ENCODE assay signal across 14 cellular contexts in genomic region chr14:68131907-68132306, GRCh38.
A peak's percentile ranks its signal among the peaks of the same experiment; 100 is the strongest.
DNase-seq lines count a peak whose midpoint lies in the region; ATAC-seq and TF ChIP-seq lines count a peak whose summit lies in the region.
"Had no signal": no experiment of that assay in that cellular context is flagged by ENCODE, and none has a peak within 500 bp of the region (broad histone marks: within the 10 kb centered on the region; RNA-seq: fewer than 3 reads in every experiment).

No MANE protein-coding gene starts in this region.

- H3K4me3 ChIP-seq in right atrium auricular region: no peak overlapping the region
- H3K4me3 ChIP-seq in tibial artery: no peak overlapping the region
- H3K4me3 ChIP-seq: BLaER1 had no signal

- H3K27ac ChIP-seq in right atrium auricular region: no peak overlapping the region
- peak overlapping the region; percentile 36 to 39 for H3K27ac ChIP-seq in tibial artery
- H3K27ac ChIP-seq: 22Rv1, BLaER1 had no signal

- in situ Hi-C loops in KBM-7 (cut with MboI; ENCODE audit: low pct_unique_long_range_greater_than_20kb, low sequenced_read_pairs): no loop called here

- peak; percentile 41 for ATAC-seq in Right ventricle myocardium superior (ENCODE audit: poor library complexity)
- no peak for ATAC-seq in HG03280 (IDR thresholded peaks at IDR 0.05; ENCODE audit: unreplicated experiment)

- intact Hi-C loops in Right ventricle myocardium superior (cut with DNase I): no loop called here
- intact Hi-C loops in tibial artery (cut with DNase I; ENCODE audit: low total_unique reads): no loop called here

- no peak for TF ChIP-seq CTCF in right atrium auricular region (IDR thresholded peaks at IDR 0.05)
- TF ChIP-seq CTCF in tibial artery (IDR thresholded peaks at IDR 0.05): no peak

- H3K27me3 ChIP-seq in right atrium auricular region: no peaks in the 10 kb centered on the region
- no peaks in the 10 kb centered on the region for H3K27me3 ChIP-seq in tibial artery
- H3K27me3 ChIP-seq: BLaER1 had no signal

- H3K36me3 ChIP-seq in right atrium auricular region (no peaks in the 10 kb centered on the region), tibial artery (no peaks in the 10 kb centered on the region)
- H3K36me3 ChIP-seq: BLaER1 had no signal

- H3K9me3 ChIP-seq in right atrium auricular region: no peaks in the 10 kb centered on the region
- H3K9me3 ChIP-seq in tibial artery: no peaks in the 10 kb centered on the region
- H3K9me3 ChIP-seq: BLaER1 had no signal

- H3K4me1 ChIP-seq in right atrium auricular region: no peaks in the 10 kb centered on the region
- H3K4me1 ChIP-seq in tibial artery: peaks cover 0 to 25% (median 10%) of the 10 kb centered on the region in 4 donors
- H3K4me1 ChIP-seq: BLaER1 had no signal

- DNase-seq in Right ventricle myocardium superior (no peak), right atrium auricular region (ENCODE audit: low spot score) (no peak), fibroblast of peridontal ligament (ENCODE audit: extremely low read depth) (peak; percentile 68), midbrain (lab: John Stamatoyannopoulos, UW) (peak; percentile 3), tibial artery (no peak), HuH-7.5 (ENCODE audit: low spot score) (no peak), KBM-7 (no peak)
- DNase-seq: CD8-positive, alpha-beta memory T cell; NCI-H1105 treated with DMSO at 0.1 percent for 48 hours; NCI-H187; NCI-H748 treated with DMSO at 0.1 percent for 48 hours had no signal

Comparison
In these comparisons a context has a peak if more than half of its experiments do, and no peak if none do; other contexts are left out.
1. DNase-seq: peak in fibroblast of peridontal ligament (single experiment) and midbrain (single experiment); none in Right ventricle myocardium superior (single experiment), right atrium auricular region (single experiment), tibial artery (0 of 2), HuH-7.5 (single experiment) and KBM-7 (single experiment).
2. H3K27ac ChIP-seq: peak in tibial artery (2 of 2); none in right atrium auricular region (0 of 2).